Comparison of ENCODE assay signal across 8 cellular contexts in genomic region chr6:43454290-43455033, GRCh38.
DNase-seq lines count a peak whose midpoint lies in the region; ATAC-seq and TF ChIP-seq lines count a peak whose summit lies in the region.

No MANE protein-coding gene starts in this region.

- TF ChIP-seq CTCF in OCI-LY1 (IDR thresholded peaks at IDR 0.05; ENCODE audit: low read length), result peak; percentile 88
- TF ChIP-seq CTCF in epithelial cell of esophagus (IDR thresholded peaks at IDR 0.05; ENCODE audit: insufficient read depth, low read depth, low read length, missing control alignments), result peak; percentile 73

- no peaks in the 10 kb centered on the region for H4K20me1 ChIP-seq in OCI-LY1 (ENCODE audit: insufficient read depth, low read length)

- no peaks in the 10 kb centered on the region for H3K9me3 ChIP-seq in OCI-LY1 (ENCODE audit: low read length)

- peak overlapping the region; percentile 76 for H3K4me2 ChIP-seq in OCI-LY1 (ENCODE audit: low read length)

- H3K79me2 ChIP-seq in OCI-LY1 (ENCODE audit: insufficient read depth, low read length), result no peaks in the 10 kb centered on the region

- no peaks in the 10 kb centered on the region for H3F3A ChIP-seq in OCI-LY1 (ENCODE audit: insufficient read depth, low read length)

- H3K4me1 ChIP-seq in OCI-LY1 (ENCODE audit: insufficient read depth, low read length, severe bottlenecking), result peaks cover 20% of the 10 kb centered on the region

- H3K36me3 ChIP-seq in OCI-LY1 (ENCODE audit: insufficient read depth, low read length), result peaks cover 30% of the 10 kb centered on the region

- no peak overlapping the region for H3K27ac ChIP-seq in OCI-LY1 (ENCODE audit: low read depth, low read length, poor library complexity, severe bottlenecking)

- peak overlapping the region; percentile 50 for H3K4me3 ChIP-seq in OCI-LY1 (ENCODE audit: low read depth, low read length, poor library complexity, severe bottlenecking)
- peak overlapping the region; percentile 60 for H3K4me3 ChIP-seq in epithelial cell of esophagus (ENCODE audit: low read length)

- ATAC-seq in HG03280 (IDR thresholded peaks at IDR 0.05; ENCODE audit: unreplicated experiment) (peak; percentile 67), HG02840 (IDR thresholded peaks at IDR 0.05; ENCODE audit: low FRiP score, unreplicated experiment) (no peak)

- no peaks in the 10 kb centered on the region for H3K9me2 ChIP-seq in OCI-LY1 (ENCODE audit: low read depth, low read length)

- H2AFZ ChIP-seq in OCI-LY1 (ENCODE audit: low read length), result no peak overlapping the region

- DNase-seq in DMS79 (lab: John Stamatoyannopoulos, UW), result peak; percentile 27
- peak; percentile 61 for DNase-seq in activated T-cell treated with anti-CD3 and anti-CD28 coated beads for 4 hours
- DNase-seq in epithelial cell of esophagus (ENCODE audit: low read depth), result peak; percentile 79
- DNase-seq in midbrain (lab: John Stamatoyannopoulos, UW), result peak; percentile 82
- peak; percentile 39 for DNase-seq in stimulated activated CD8-positive, alpha-beta memory T cell treated with anti-CD3 and anti-CD28 coated beads, Interleukin-15, amount 100 ng/mL, for 24 hours (ENCODE audit: low read depth)

- no peaks in the 10 kb centered on the region for H3K27me3 ChIP-seq in OCI-LY1 (ENCODE audit: insufficient read depth, low read length)

- no peak overlapping the region; the same call in 1 of the 2 replicates for H3K9ac ChIP-seq in OCI-LY1 (ENCODE audit: low read length)

Comparison
In these comparisons a context has a peak if more than half of its experiments do, and no peak if none do; other contexts are left out.
1. DNase-seq: peak in every context shown above with its lines; median percentile 82 in midbrain; 79 in epithelial cell of esophagus; 61 in activated T-cell treated with anti-CD3 and anti-CD28 coated beads for 4 hours; 39 in stimulated activated CD8-positive, alpha-beta memory T cell treated with anti-CD3 and anti-CD28 coated beads, Interleukin-15, amount 100 ng/mL, for 24 hours; 27 in DMS79.